ENCODE assay signal across 8 cellular contexts in genomic region chr3:33440578-33441321, GRCh38. TPM values are rescaled to one million over a fixed set of nuclear protein-coding genes. Genes with fewer than 3 reads are reported as not detected.
DNase-seq lines count a peak whose midpoint lies in the region; ATAC-seq and TF ChIP-seq lines count a peak whose summit lies in the region.

No MANE protein-coding gene starts in this region.

- CTCF ChIA-PET in BJ (lab: Yijun Ruan, JAX) = interaction anchor here (0.9 kb wide), 1 partner anchor 68 kb away, joined by 3 read pairs; no protein-coding TSS in a partner anchor

- intact Hi-C loops in left lung (cut with DNase I) = no loop called here

- peak; percentile 100 for DNase-seq in BJ (ENCODE audit: low read depth)
- DNase-seq in NCI-H2196 (lab: John Stamatoyannopoulos, UW; ENCODE audit: unreplicated experiment) = peak; percentile 95
- peak; percentile 100 for DNase-seq in dedifferentiated amniotic fluid mesenchymal stem cell (ENCODE audit: extremely low spot score)
- peak in 1 of 2 donors; percentile 100 for DNase-seq in left lung
- peak; percentile 58 to 91 (median 87) for DNase-seq in stimulated activated CD4-positive, alpha-beta T cell treated with anti-CD3 and anti-CD28 coated beads, TNF-alpha, amount 100 ng/mL, for 4 hours (ENCODE audit: low read depth in 3 of 3)

- H3K27me3 ChIP-seq in BJ (ENCODE audit: control insufficient read depth, insufficient read depth, low read length) = no peaks in the 10 kb centered on the region
- no peaks in the 10 kb centered on the region for H3K27me3 ChIP-seq in left lung

- H3K4me3 ChIP-seq in BJ (ENCODE audit: low read depth, low read length) (peak overlapping the region; percentile 44), WI38 (ENCODE audit: low read depth, low read length) (peak overlapping the region; percentile 75), left lung (peak overlapping the region; percentile 46 to 93)

- no peaks in the 10 kb centered on the region for H3K36me3 ChIP-seq in BJ (ENCODE audit: control insufficient read depth, insufficient read depth, low read length)
- no peaks in the 10 kb centered on the region for H3K36me3 ChIP-seq in left lung

- POLR2A ChIA-PET in BJ (lab: Charles Lee) = interaction anchor here (0.6 to 0.7 kb wide), 3 partner anchors 8 to 50 kb away, joined by 3 read pairs; no protein-coding TSS in a partner anchor

- peaks cover 25 to 40% of the 10 kb centered on the region in 2 donors for H3K4me1 ChIP-seq in left lung

- peak overlapping the region; percentile 97 to 99 for H3K27ac ChIP-seq in left lung

- ATAC-seq in GM18907 (IDR thresholded peaks at IDR 0.05; ENCODE audit: unreplicated experiment) (peak; percentile 93), HG03135 (IDR thresholded peaks at IDR 0.05; ENCODE audit: unreplicated experiment) (peak; percentile 91), left lung (peak; percentile 76)

- H3K9me3 ChIP-seq in left lung = no peaks in the 10 kb centered on the region

- TF ChIP-seq CTCF in BJ (IDR thresholded peaks at IDR 0.05; ENCODE audit: insufficient read depth, low read depth, low read length) (no peak), WI38 (IDR thresholded peaks at IDR 0.05; ENCODE audit: low read depth, low read length) (no peak), left lung (IDR thresholded peaks at IDR 0.05) (no peak)

RNA-seq across cellular contexts. Expression of gene UBP1, which starts 0.5 kb away (rescaled TPM):
- 58.3 and 62.7 TPM in 2 replicates for polyA plus RNA-seq in BJ (2011; rRNA removed)
- polyA minus RNA-seq in BJ (2011; rRNA and poly(A)+ RNA removed) = 34.2 and 35.8 TPM in 2 replicates
- 10 to 100 TPM; 60.9 to 66.4 TPM for total RNA-seq in left lung
